ENCODE assay signal across 8 cellular contexts in the genomic region with DNA sequence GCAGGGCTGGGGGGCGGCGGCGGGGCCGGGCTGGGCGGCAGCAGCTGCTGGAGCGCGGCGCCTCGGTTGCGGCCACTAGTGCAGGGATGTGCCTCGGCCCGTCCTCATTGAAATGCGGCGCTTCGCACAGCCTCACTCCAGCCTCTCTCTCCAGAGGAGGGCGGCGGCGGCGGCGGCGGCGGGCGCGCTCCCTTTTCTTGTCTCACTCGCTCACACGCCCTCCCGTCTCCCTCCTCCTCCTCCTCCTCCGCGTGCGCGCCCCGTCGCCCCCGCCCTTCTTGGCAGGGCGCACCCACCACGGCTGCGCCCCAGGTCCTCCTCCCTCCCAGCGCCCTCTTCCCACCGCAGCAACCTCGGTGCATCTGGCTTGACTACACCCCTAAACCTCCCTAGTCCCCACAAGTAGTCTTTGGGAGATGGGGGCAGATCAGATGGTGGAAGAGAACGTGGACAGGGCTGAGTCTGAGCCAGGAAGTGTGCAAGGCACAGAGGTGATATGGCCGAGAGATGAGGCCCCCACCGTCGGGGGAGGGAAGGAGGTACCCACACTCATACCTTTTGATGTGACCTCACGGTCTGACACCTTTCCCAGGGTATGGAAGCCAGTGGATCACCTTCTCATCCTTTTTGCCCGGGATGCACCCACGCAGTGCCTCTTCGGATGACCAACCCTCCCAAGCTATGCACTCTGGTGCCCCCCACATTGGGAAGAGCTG. TPM values are rescaled to one million over a fixed set of nuclear protein-coding genes. Genes with fewer than 3 reads are reported as not detected.
DNase-seq lines count a peak whose midpoint lies in the region; ATAC-seq and TF ChIP-seq lines count a peak whose summit lies in the region.

DCLK1 (minus strand) TSS at position 168 of the 716 bp plus-strand sequence.

- POLR2A ChIA-PET in Caco-2 (lab: Charles Lee): no interaction called here

- H3K36me3 Mint-ChIP-seq in Caco-2 (ENCODE audit: insufficient read depth, unreplicated experiment): no peaks in the 10 kb centered on the region

- H3K27ac ChIP-seq in iPS DF 6.9 (ENCODE audit: low read length): no peak within 1 kb of the TSS

- no peaks in the 10 kb centered on the region for H3K4me1 Mint-ChIP-seq in Caco-2 (ENCODE audit: low read depth, unreplicated experiment)

- no peak for TF ChIP-seq CTCF in Caco-2 (IDR thresholded peaks at IDR 0.05; ENCODE audit: insufficient read depth in 1 of 2, low read depth in 1 of 2, low read length in 1 of 2, severe bottlenecking in 1 of 2, unreplicated experiment in 1 of 2)

- CTCF ChIA-PET in Caco-2 (lab: Charles Lee): no interaction called here

- peaks cover 6% of the 10 kb centered on the region for H3K27me3 Mint-ChIP-seq in Caco-2 (ENCODE audit: insufficient read depth, unreplicated experiment)

- intact Hi-C loops in Caco-2 (cut with micrococcal nuclease; ENCODE audit: unreplicated experiment): no loop called here

- H3K36me3 ChIP-seq in iPS DF 6.9 (ENCODE audit: control insufficient read depth, insufficient read depth, low read length) (no peaks in the 10 kb centered on the region), skeletal muscle satellite cell (ENCODE audit: insufficient read depth, low read length) (no peaks in the 10 kb centered on the region), Caco-2 (ENCODE audit: control insufficient read depth, insufficient read depth, low read length) (no peaks in the 10 kb centered on the region)

- no TSS peak for BruUV-seq in Caco-2 (replicated peaks; lab: Mats Ljungman, UMichigan)

- peak within 1 kb of the TSS; percentile 34 for H3K9ac ChIP-seq in skeletal muscle satellite cell (ENCODE audit: low read depth, low read length)

- peak; percentile 40 to 77 (median 76) for DNase-seq in NCI-H1417 (lab: John Stamatoyannopoulos, UW)
- DNase-seq in NCI-H1417 treated with DMSO at 0.1 percent for 48 hours (lab: John Stamatoyannopoulos, UW): no peak
- peak; percentile 90 for DNase-seq in astrocyte of the hippocampus (ENCODE audit: low read depth, low spot score)
- DNase-seq in iPS DF 6.9 (ENCODE audit: low read depth, low spot score): no peak
- no peak for DNase-seq in Caco-2

- H3K27ac Mint-ChIP-seq in Caco-2 (ENCODE audit: unreplicated experiment): no peak within 1 kb of the TSS

- H3K27me3 ChIP-seq in iPS DF 6.9 (ENCODE audit: control insufficient read depth, insufficient read depth, low read length) (peaks cover 17% of the 10 kb centered on the region), skeletal muscle satellite cell (ENCODE audit: control insufficient read depth, insufficient read depth, low read length) (peaks cover 57% of the 10 kb centered on the region), Caco-2 (replicated peaks; ENCODE audit: control insufficient read depth, insufficient read depth, low read length) (no peaks in the 10 kb centered on the region)

- H3K4me1 ChIP-seq in iPS DF 6.9 (ENCODE audit: control insufficient read depth, insufficient read depth, low read length) (peaks cover 3% of the 10 kb centered on the region), skeletal muscle satellite cell (ENCODE audit: control insufficient read depth, insufficient read depth, low read length) (peaks cover 10% of the 10 kb centered on the region), Caco-2 (no peaks in the 10 kb centered on the region)

- H3K4me3 ChIP-seq in iPS DF 6.9 (ENCODE audit: low read length): peak within 1 kb of the TSS; percentile 49; the same call in 1 of the 2 replicates
- H3K4me3 ChIP-seq in skeletal muscle satellite cell (ENCODE audit: low read length): peak within 1 kb of the TSS; percentile 62
- H3K4me3 ChIP-seq in Caco-2 (ENCODE audit: low read depth, low read length): no peak within 1 kb of the TSS

- WGBS in iPS DF 6.9 (ENCODE audit: insufficient coverage, insufficient read length): no CpG with 5 or more reads among the region's 48 CpGs

- H3K9me3 Mint-ChIP-seq in Caco-2 (ENCODE audit: unreplicated experiment): no peaks in the 10 kb centered on the region

- no peaks in the 10 kb centered on the region for H3K9me3 ChIP-seq in iPS DF 6.9 (ENCODE audit: control insufficient read depth, insufficient read depth, low read length)
- H3K9me3 ChIP-seq in skeletal muscle satellite cell (replicated peaks; ENCODE audit: low read length): no peaks in the 10 kb centered on the region
- H3K9me3 ChIP-seq in Caco-2: no peaks in the 10 kb centered on the region

- peak within 1 kb of the TSS; percentile 75 for H3K4me2 ChIP-seq in skeletal muscle satellite cell (ENCODE audit: low read length)

- no peak for ATAC-seq in GM21723 (IDR thresholded peaks at IDR 0.05; ENCODE audit: unreplicated experiment)
- no peak for ATAC-seq in HG02973 (IDR thresholded peaks at IDR 0.05; ENCODE audit: unreplicated experiment)

- H3K4me3 Mint-ChIP-seq in Caco-2 (ENCODE audit: unreplicated experiment): no peak within 1 kb of the TSS

RNA-seq across cellular contexts. Expression of gene DCLK1, which starts in this region (rescaled TPM):
- 28.4 and 88.2 TPM in 2 replicates for total RNA-seq in skeletal muscle satellite cell (2012; rRNA removed)
- total RNA-seq in Caco-2 (2022): not detected in 2 replicates

Comparison
In these comparisons a context has a peak if more than half of its experiments do, and no peak if none do; other contexts are left out.
1. DNase-seq: peak in NCI-H1417 (3 of 3) and astrocyte of the hippocampus (single experiment); none in NCI-H1417 treated with DMSO at 0.1 percent for 48 hours (single experiment), iPS DF 6.9 (single experiment) and Caco-2 (0 of 2).